In the genomic region with DNA sequence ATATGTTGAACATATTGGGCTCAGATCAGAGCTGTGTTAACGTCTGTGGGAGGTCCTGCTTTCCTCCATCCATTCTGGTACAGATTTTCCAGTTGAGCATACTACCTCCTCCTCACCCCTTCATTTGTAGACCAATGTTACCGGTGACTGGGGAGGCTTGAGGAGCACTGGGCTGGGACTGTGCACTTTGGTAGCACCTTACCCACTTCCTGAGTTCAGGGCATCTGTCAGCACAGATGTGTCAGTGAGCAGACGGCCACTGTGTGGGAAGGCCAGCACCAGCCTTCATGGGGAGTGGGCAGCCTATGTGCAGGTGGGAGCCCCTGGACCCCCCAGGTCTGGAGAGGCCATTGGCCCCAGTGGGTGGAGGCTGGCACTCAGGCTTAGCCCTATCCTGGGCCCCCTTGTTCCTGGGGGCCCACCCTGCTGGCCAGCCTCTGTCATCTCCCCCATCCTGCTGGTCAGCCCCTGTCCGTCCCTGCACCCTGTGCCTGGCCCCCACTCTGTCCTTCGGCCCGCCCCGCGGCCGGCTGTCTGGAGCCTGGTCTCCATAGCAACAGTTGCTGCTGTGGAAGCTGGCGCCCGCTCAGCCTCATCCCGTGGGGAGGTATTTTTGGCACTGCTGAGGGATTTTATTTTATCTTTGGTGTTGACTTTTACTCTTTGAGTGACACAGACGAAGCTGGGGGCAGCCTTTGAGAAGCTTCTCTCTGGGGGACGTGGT, we compare ENCODE assay signal across 11 cellular contexts. TPM values are rescaled to one million over a fixed set of nuclear protein-coding genes. Genes with fewer than 3 reads are reported as not detected.
DNase-seq lines count a peak whose midpoint lies in the region; ATAC-seq and TF ChIP-seq lines count a peak whose summit lies in the region.
"Had no signal": no experiment of that assay in that cellular context is flagged by ENCODE, and none has a peak within 500 bp of the region (broad histone marks: within the 10 kb centered on the region; RNA-seq: fewer than 3 reads in every experiment).

No MANE protein-coding gene starts in this region.

- WGBS in psoas muscle, 3 donors: 7 to 10% (median 9%) methylated on average over 14 of the region's 14 CpGs

- intact Hi-C loops in cardiac septum (cut with DNase I) (no loop called here), psoas muscle (cut with DNase I) (no loop called here)

- H3K36me3 Mint-ChIP-seq in T-helper 17 cell (ENCODE audit: low read depth): no peaks in the 10 kb centered on the region

- no peak overlapping the region for H3K4me3 ChIP-seq in psoas muscle

- H3K27me3 Mint-ChIP-seq in T-helper 17 cell: peaks cover 14% of the 10 kb centered on the region
- H3K27me3 Mint-ChIP-seq: activated naive CD8-positive, alpha-beta T cell treated with anti-CD3 and anti-CD28 coated beads, Interleukin-2, amount 50 U/mL, for 24 hours had no signal

- peak; percentile 29 for DNase-seq in EH (ENCODE audit: low read depth)
- DNase-seq in cardiac septum (ENCODE audit: low spot score): peak; percentile 88
- peak; percentile 54 to 87 for DNase-seq in psoas muscle
- no peak for DNase-seq in T-helper 17 cell
- no peak for DNase-seq in COLO829 (ENCODE audit: low spot score)
- DNase-seq: activated naive CD8-positive, alpha-beta T cell treated with anti-CD3 and anti-CD28 coated beads, Interleukin-2, amount 50 U/mL, for 24 hours had no signal

- H3K27ac ChIP-seq in psoas muscle: peak overlapping the region; percentile 46
- H3K27ac ChIP-seq: KMS-11 had no signal

- no peak for TF ChIP-seq CTCF in psoas muscle (IDR thresholded peaks at IDR 0.05)

- peaks cover 6% of the 10 kb centered on the region for H3K4me1 Mint-ChIP-seq in T-helper 17 cell

- peak; percentile 61 for ATAC-seq in SK-N-SH treated with all-trans-retinoic acid at 6 μM for 48 hours
- peak; percentile 34 to 69 (median 46) for ATAC-seq in psoas muscle
- no peak for ATAC-seq in HG03280 (IDR thresholded peaks at IDR 0.05; ENCODE audit: unreplicated experiment)
- ATAC-seq in HG02642 (IDR thresholded peaks at IDR 0.05; ENCODE audit: poor library complexity, unreplicated experiment): no peak
- ATAC-seq in T-helper 17 cell: no peak
- ATAC-seq: activated naive CD8-positive, alpha-beta T cell treated with anti-CD3 and anti-CD28 coated beads, Interleukin-2, amount 50 U/mL, for 24 hours had no signal

- H3K9me3 ChIP-seq in psoas muscle: no peaks in the 10 kb centered on the region
- H3K9me3 ChIP-seq in T-helper 17 cell (ENCODE audit: control insufficient read depth, low read length, poor library complexity, severe bottlenecking): no peaks in the 10 kb centered on the region

- no peak overlapping the region for H3K4me3 Mint-ChIP-seq in T-helper 17 cell
- H3K4me3 Mint-ChIP-seq: activated naive CD8-positive, alpha-beta T cell treated with anti-CD3 and anti-CD28 coated beads, Interleukin-2, amount 50 U/mL, for 24 hours; T-helper 1 cell treated with Interleukin-12 subunit alpha and Interleukin-12 subunit beta and Interleukin-4 antibody, amounts not matched to agents 30 μg/mL and 1 μg/mL, for 36 hours had no signal

- H3K4me1 ChIP-seq in psoas muscle: peaks cover 68% of the 10 kb centered on the region

- H3K27ac Mint-ChIP-seq in T-helper 17 cell: no peak overlapping the region
- H3K27ac Mint-ChIP-seq: activated naive CD8-positive, alpha-beta T cell treated with anti-CD3 and anti-CD28 coated beads, Interleukin-2, amount 50 U/mL, for 24 hours; T-helper 1 cell treated with Interleukin-12 subunit alpha and Interleukin-12 subunit beta and Interleukin-4 antibody, amounts not matched to agents 30 μg/mL and 1 μg/mL, for 36 hours had no signal

- no peaks in the 10 kb centered on the region for H3K27me3 ChIP-seq in psoas muscle (ENCODE audit: insufficient read depth in 3 of 3, low read length in 2 of 3)

- no peaks in the 10 kb centered on the region for H3K36me3 ChIP-seq in psoas muscle (ENCODE audit: insufficient read depth in 1 of 2, low read depth in 1 of 2)

TF ChIP-seq in SK-N-SH treated with all-trans-retinoic acid at 6 μM for 48 hours, 23 proteins besides CTCF, POLR2A, EP300 and RAD21:
- peak; percentile 50; the same call in 1 of the 2 replicates for TF ChIP-seq PATZ1 (CRISPR knock-in tag; IDR thresholded peaks at IDR 0.05; ENCODE audit: borderline replicate concordance)
- no peak for TF ChIP-seq TOX (CRISPR knock-in tag; IDR thresholded peaks at IDR 0.05; ENCODE audit: borderline replicate concordance)

RNA-seq across cellular contexts. Expression of gene WNK2, which starts 21.3 kb away (rescaled TPM):
- total RNA-seq in cardiac septum (123 TPM), psoas muscle (10 to 100 TPM; 35.5 to 58.8 (median 43.0) TPM), T-helper 17 cell (not detected)
- 10 to 100 TPM in 2 of 3 donors, 1 to 10 TPM in 1; 8.1 to 22.5 (median 11.9) TPM for polyA plus RNA-seq in psoas muscle

Comparison
In these comparisons a context has a peak if more than half of its experiments do, and no peak if none do; other contexts are left out.
1. DNase-seq: peak in EH (single experiment), cardiac septum (single experiment) and psoas muscle (2 of 2); none in T-helper 17 cell (0 of 3) and COLO829 (single experiment).
2. ATAC-seq: peak in SK-N-SH treated with all-trans-retinoic acid at 6 μM for 48 hours (single experiment) and psoas muscle (4 of 4); none in HG03280 (single experiment), HG02642 (single experiment) and T-helper 17 cell (single experiment).
3. RNA of gene WNK2, which starts 21.3 kb away (total RNA-seq): 123 TPM in cardiac septum (single experiment) and 35.5 to 58.8 TPM in psoas muscle; not detected in T-helper 17 cell; every median in the first group is over 10 times any median in the second.